Comparison of ENCODE assay signal across 28 cellular contexts in genomic region chr19:15971217-15971616, GRCh38. TPM values are rescaled to one million over a fixed set of nuclear protein-coding genes. Genes with fewer than 3 reads are reported as not detected.
DNase-seq lines count a peak whose midpoint lies in the region; ATAC-seq and TF ChIP-seq lines count a peak whose summit lies in the region.
"Had no signal": no experiment of that assay in that cellular context is flagged by ENCODE, and none has a peak within 500 bp of the region (broad histone marks: within the 10 kb centered on the region; RNA-seq: fewer than 3 reads in every experiment).

No MANE protein-coding gene starts in this region.

- TF ChIP-seq CTCF in GM12865 (IDR thresholded peaks at IDR 0.05; ENCODE audit: insufficient read depth, low read depth, low read length, missing control alignments) = no peak
- peak; percentile 13 for TF ChIP-seq CTCF in fibroblast of mammary gland (conservative IDR thresholded peaks at IDR 0.05; ENCODE audit: control insufficient read depth, insufficient read depth, low read depth, low read length)

- H3K9me3 ChIP-seq in Karpas-422 (ENCODE audit: low read length) = no peaks in the 10 kb centered on the region
- H3K9me3 ChIP-seq: neutrophil had no signal

- H3K4me1 ChIP-seq in Karpas-422 (ENCODE audit: low read length) = no peaks in the 10 kb centered on the region

- no peak overlapping the region for H3K9ac ChIP-seq in Karpas-422 (ENCODE audit: low read length)

- H3K9me2 ChIP-seq in Karpas-422 (replicated peaks; ENCODE audit: insufficient read depth, low read length) = no peaks in the 10 kb centered on the region

- H3K27ac ChIP-seq in Karpas-422 (ENCODE audit: low read length) = no peak overlapping the region
- H3K27ac ChIP-seq: HL-60, neutrophil had no signal

- H3K36me3 ChIP-seq in Karpas-422 (ENCODE audit: insufficient read depth, low read length) (no peaks in the 10 kb centered on the region), H7 (replicated peaks; ENCODE audit: control insufficient read depth, insufficient read depth, low read length) (no peaks in the 10 kb centered on the region)
- H3K36me3 ChIP-seq: neutrophil had no signal

- no peaks in the 10 kb centered on the region for H3K27me3 ChIP-seq in Karpas-422 (ENCODE audit: low read length)
- H3K27me3 ChIP-seq in H7 (ENCODE audit: control insufficient read depth, insufficient read depth, low read length) = no peaks in the 10 kb centered on the region

- no peak overlapping the region for H3K4me2 ChIP-seq in Karpas-422 (ENCODE audit: low read depth, low read length, poor library complexity, severe bottlenecking)

- ATAC-seq in HG03469 (IDR thresholded peaks at IDR 0.05; ENCODE audit: unreplicated experiment) = no peak

- H4K20me1 ChIP-seq in Karpas-422 (ENCODE audit: insufficient read depth, low read depth, low read length) = no peaks in the 10 kb centered on the region

- no peak overlapping the region for H3K4me3 ChIP-seq in GM12865 (ENCODE audit: low read depth, low read length)
- H3K4me3 ChIP-seq in Karpas-422 (ENCODE audit: low read length) = no peak overlapping the region
- no peak overlapping the region for H3K4me3 ChIP-seq in fibroblast of mammary gland (ENCODE audit: control insufficient read depth, low read depth, low read length)
- no peak overlapping the region for H3K4me3 ChIP-seq in H7 (ENCODE audit: insufficient read depth, low read depth, low read length)
- H3K4me3 ChIP-seq: lung had no signal

- DNase-seq in GM12865 (ENCODE audit: low read depth) = peak; percentile 5
- DNase-seq in Karpas-422 = peak; percentile 43
- peak; percentile 56 for DNase-seq in NOMO-1 treated with dmso at 0.1 percent for 144 hours (lab: John Stamatoyannopoulos, UW; ENCODE audit: unreplicated experiment)
- no peak for DNase-seq in fibroblast of mammary gland (ENCODE audit: low read depth)
- DNase-seq in stimulated activated CD8-positive, alpha-beta memory T cell treated with anti-CD3 and anti-CD28 coated beads, Interleukin-4, amount 100 ng/mL, for 48 hours = no peak
- no peak for DNase-seq in central memory CD4-positive, alpha-beta T cell
- no peak for DNase-seq in H7
- DNase-seq: activated B cell treated with CpG ODN at 0.5 μM for 24 hours; activated CD4-positive, alpha-beta memory T cell treated with anti-CD3 and anti-CD28 coated beads, Interleukin-2, amount 10 ng/mL, durations not matched to agents 7 days and 5 days; activated effector memory CD4-positive, alpha-beta T cell treated with anti-CD3 and anti-CD28 coated beads, Interleukin-2, amount 50 U/mL, for 16 hours; activated naive CD8-positive, alpha-beta T cell treated with anti-CD3 and anti-CD28 coated beads, Interleukin-2, amount 10 ng/mL, durations not matched to agents 7 days and 5 days; activated T-cell treated with anti-CD3 and anti-CD28 coated beads for 4 hours; CD4-positive, alpha-beta T cell; DMS 273 treated with DMSO at 0.1 percent for 48 hours; H9; NCI-H1694; NCI-H2171; NCI-H524 treated with DMSO at 0.1 percent for 48 hours had no signal

- no peak overlapping the region for H2AFZ ChIP-seq in Karpas-422 (ENCODE audit: low read length)

- no peaks in the 10 kb centered on the region for H3K79me2 ChIP-seq in Karpas-422 (ENCODE audit: low read length)

RNA-seq across cellular contexts. Expression of gene OR10H4, which starts 22.4 kb away (rescaled TPM):
- not detected in 2 replicates for total RNA-seq in Karpas-422 (2014; rRNA removed; shearing (Covaris generic); ENCODE audit: low replicate concordance)
- not detected in 2 replicates for total RNA-seq in H7 (2014; rRNA removed; shearing (Covaris generic))
- total RNA-seq: activated B cell treated with CpG ODN at 0.5 μM for 24 hours; activated CD4-positive, alpha-beta memory T cell treated with anti-CD3 and anti-CD28 coated beads, Interleukin-2, amount 10 ng/mL, durations not matched to agents 7 days and 5 days; activated naive CD8-positive, alpha-beta T cell treated with anti-CD3 and anti-CD28 coated beads, Interleukin-2, amount 10 ng/mL, durations not matched to agents 7 days and 5 days; astrocyte; CD4-positive, alpha-beta T cell; dermis microvascular lymphatic vessel endothelial cell; G401; H9; kidney epithelial cell; lung; M059J; progenitor cell of endocrine pancreas had no signal

RNA-seq across cellular contexts. Expression of gene CYP4F11, which starts 36.9 kb away (rescaled TPM):
- not detected in 2 replicates for total RNA-seq in Karpas-422 (2014; rRNA removed; shearing (Covaris generic); ENCODE audit: low replicate concordance)
- total RNA-seq in H7 (2014; rRNA removed; shearing (Covaris generic)) = not detected in 2 replicates
- total RNA-seq: activated B cell treated with CpG ODN at 0.5 μM for 24 hours; activated CD4-positive, alpha-beta memory T cell treated with anti-CD3 and anti-CD28 coated beads, Interleukin-2, amount 10 ng/mL, durations not matched to agents 7 days and 5 days; activated naive CD8-positive, alpha-beta T cell treated with anti-CD3 and anti-CD28 coated beads, Interleukin-2, amount 10 ng/mL, durations not matched to agents 7 days and 5 days; astrocyte; CD4-positive, alpha-beta T cell; dermis microvascular lymphatic vessel endothelial cell; H9; progenitor cell of endocrine pancreas had no signal

Comparison
In these comparisons a context has a peak if more than half of its experiments do, and no peak if none do; other contexts are left out.
1. DNase-seq: peak in GM12865 (single experiment), Karpas-422 (single experiment) and NOMO-1 treated with dmso at 0.1 percent for 144 hours (single experiment); none in fibroblast of mammary gland (single experiment), stimulated activated CD8-positive, alpha-beta memory T cell treated with anti-CD3 and anti-CD28 coated beads, Interleukin-4, amount 100 ng/mL, for 48 hours (single experiment), central memory CD4-positive, alpha-beta T cell (single experiment) and H7 (single experiment).